In genomic region chr6:91268941-91269340, GRCh38 we compare ENCODE assay signal across 19 cellular contexts.
DNase-seq lines count a peak whose midpoint lies in the region; ATAC-seq, FAIRE-seq and TF ChIP-seq lines count a peak whose summit lies in the region.
"Had no signal": no experiment of that assay in that cellular context is flagged by ENCODE, and none has a peak within 500 bp of the region (broad histone marks: within the 10 kb centered on the region; RNA-seq: fewer than 3 reads in every experiment).

No MANE protein-coding gene starts in this region.

- H3K27me3 Mint-ChIP-seq in astrocyte (ENCODE audit: low read depth, unreplicated experiment) = no peaks in the 10 kb centered on the region

- H3K4me1 ChIP-seq in astrocyte (ENCODE audit: insufficient read depth, low read length) (peaks cover 2% of the 10 kb centered on the region), mesenchymal stem cell (ENCODE audit: control insufficient read depth, insufficient read depth, low read depth, low read length) (peaks cover 4% of the 10 kb centered on the region)
- H3K4me1 ChIP-seq: A549, HAP-1 had no signal

- H2AFZ ChIP-seq in astrocyte (ENCODE audit: low read depth, low read length) (no peak overlapping the region), mesenchymal stem cell (ENCODE audit: low read depth, low read length) (no peak overlapping the region)

- no peak overlapping the region for H2BK120ac ChIP-seq in mesenchymal stem cell (ENCODE audit: low read depth, low read length)

- H2BK5ac ChIP-seq in mesenchymal stem cell (ENCODE audit: low read depth, low read length, poor library complexity, severe bottlenecking) = no peak overlapping the region

- no peak overlapping the region for H4K8ac ChIP-seq in mesenchymal stem cell (ENCODE audit: low read length)

- no peak overlapping the region for H3K4ac ChIP-seq in mesenchymal stem cell (ENCODE audit: low read depth in 1 of 2, low read length in 2 of 2)

- DNase-seq in astrocyte (ENCODE audit: low read depth) (peak; percentile 46), choroid plexus epithelial cell (ENCODE audit: low read depth) (peak; percentile 68), mesenchymal stem cell (peak; percentile 5), GOT3 (lab: John Stamatoyannopoulos, UW) (no peak), ureter (ENCODE audit: low spot score) (no peak)
- no peak for DNase-seq in stimulated activated CD4-positive, alpha-beta T cell treated with anti-CD3 and anti-CD28 coated beads, Interleukin-4, amount 100 ng/mL, for 24 hours
- DNase-seq: CD8-positive, alpha-beta T cell; COR-L47; DMS153; DMS79 treated with DMSO at 0.1 percent for 48 hours; EL had no signal

- H3K4me3 ChIP-seq in astrocyte (ENCODE audit: insufficient read depth, low read depth, low read length) (no peak overlapping the region), choroid plexus epithelial cell (ENCODE audit: low read depth, low read length) (no peak overlapping the region), mesenchymal stem cell (ENCODE audit: insufficient read depth in 1 of 2, low read depth in 1 of 2, low read length in 2 of 2) (no peak overlapping the region)
- H3K4me3 ChIP-seq: A549, HAP-1 had no signal

- H3K4me2 ChIP-seq in astrocyte (ENCODE audit: low read length) (peak overlapping the region; percentile 42), mesenchymal stem cell (ENCODE audit: low read length, poor library complexity, severe bottlenecking) (no peak overlapping the region)
- H3K4me2 ChIP-seq: A549 had no signal

- WGBS in mesenchymal stem cell = 55% methylated on average over 1 of the region's 2 CpGs

- H3K9ac ChIP-seq in astrocyte (ENCODE audit: low read length) (no peak overlapping the region), mesenchymal stem cell (ENCODE audit: low read length) (no peak overlapping the region)

- H3K9me3 Mint-ChIP-seq in astrocyte (ENCODE audit: unreplicated experiment) = peaks cover 3% of the 10 kb centered on the region

- no peak overlapping the region for H3K18ac ChIP-seq in mesenchymal stem cell (ENCODE audit: low read depth in 1 of 2, low read length in 2 of 2)

- peaks cover 9% of the 10 kb centered on the region for H3K4me1 Mint-ChIP-seq in astrocyte (ENCODE audit: low read depth, unreplicated experiment)
- H3K4me1 Mint-ChIP-seq: CD14-positive monocyte had no signal

- H3K36me3 ChIP-seq in astrocyte (ENCODE audit: insufficient read depth, low read length) (no peaks in the 10 kb centered on the region), mesenchymal stem cell (ENCODE audit: control insufficient read depth in 1 of 2, insufficient read depth in 2 of 2, low read depth in 1 of 2, low read length in 2 of 2) (no peaks in the 10 kb centered on the region)
- H3K36me3 ChIP-seq: HAP-1 had no signal

- H2AK5ac ChIP-seq in mesenchymal stem cell (ENCODE audit: low read length, severe bottlenecking) = no peak overlapping the region

- no peak overlapping the region for H3K14ac ChIP-seq in mesenchymal stem cell (ENCODE audit: low read length in 2 of 2)

- no peak overlapping the region for H4K91ac ChIP-seq in mesenchymal stem cell (ENCODE audit: low read length)

- no peaks in the 10 kb centered on the region for H3K79me1 ChIP-seq in mesenchymal stem cell (replicated peaks; ENCODE audit: low read length, poor library complexity, severe bottlenecking)

- H3K27me3 ChIP-seq in astrocyte (ENCODE audit: insufficient read depth, low read length) (no peaks in the 10 kb centered on the region), mesenchymal stem cell (ENCODE audit: control insufficient read depth in 1 of 2, insufficient read depth in 1 of 2, low read length in 2 of 2) (no peaks in the 10 kb centered on the region)

- no peak overlapping the region for H2BK12ac ChIP-seq in mesenchymal stem cell (ENCODE audit: low read length in 2 of 2)

- no peak overlapping the region for H3K27ac ChIP-seq in astrocyte (ENCODE audit: low read depth, low read length)
- no peak overlapping the region for H3K27ac ChIP-seq in mesenchymal stem cell (ENCODE audit: low read length, poor library complexity, severe bottlenecking)
- H3K27ac ChIP-seq: A549 had no signal

- no peak for TF ChIP-seq CTCF in astrocyte (IDR thresholded peaks at IDR 0.05; ENCODE audit: insufficient read depth, low read depth, low read length)
- TF ChIP-seq CTCF in choroid plexus epithelial cell (conservative IDR thresholded peaks at IDR 0.05; ENCODE audit: low read depth, low read length) = no peak

- H3K27ac Mint-ChIP-seq in astrocyte (ENCODE audit: unreplicated experiment) = no peak overlapping the region
- H3K27ac Mint-ChIP-seq: CD8-positive, alpha-beta T cell had no signal

- no peak for FAIRE-seq in astrocyte (lab: Jason Lieb, UNC)
- FAIRE-seq: A549, D721Med, G401.6, GM12891, H1 had no signal

- H3K79me2 ChIP-seq in astrocyte (ENCODE audit: insufficient read depth, low read length) = no peaks in the 10 kb centered on the region

- no peaks in the 10 kb centered on the region for H4K20me1 ChIP-seq in astrocyte (ENCODE audit: insufficient read depth, low read length)

- H2BK15ac ChIP-seq in mesenchymal stem cell (ENCODE audit: low read depth, poor library complexity, severe bottlenecking) = no peak overlapping the region

- no peak for ATAC-seq in HG02571 (IDR thresholded peaks at IDR 0.05; ENCODE audit: unreplicated experiment)
- ATAC-seq: A549; CD8-positive, alpha-beta T cell had no signal

- H3K36me3 Mint-ChIP-seq in astrocyte (ENCODE audit: low read depth, unreplicated experiment) = no peaks in the 10 kb centered on the region
- H3K36me3 Mint-ChIP-seq: CD14-positive monocyte; CD8-positive, alpha-beta T cell had no signal

- no peak overlapping the region for H3K23ac ChIP-seq in mesenchymal stem cell (ENCODE audit: low read length in 2 of 2)

- H3K9me3 ChIP-seq in astrocyte (ENCODE audit: insufficient read depth, low read depth, low read length) = peaks cover 8% of the 10 kb centered on the region
- no peaks in the 10 kb centered on the region for H3K9me3 ChIP-seq in mesenchymal stem cell (ENCODE audit: control insufficient read depth, low read length)
- H3K9me3 ChIP-seq: A549, HAP-1 had no signal

- H3K4me3 Mint-ChIP-seq in astrocyte (ENCODE audit: unreplicated experiment) = no peak overlapping the region
- H3K4me3 Mint-ChIP-seq: CD14-positive monocyte; CD8-positive, alpha-beta T cell had no signal

Comparison
In these comparisons a context has a peak if more than half of its experiments do, and no peak if none do; other contexts are left out.
1. DNase-seq: peak in astrocyte (single experiment), choroid plexus epithelial cell (single experiment) and mesenchymal stem cell (single experiment); none in stimulated activated CD4-positive, alpha-beta T cell treated with anti-CD3 and anti-CD28 coated beads, Interleukin-4, amount 100 ng/mL, for 24 hours (single experiment), GOT3 (single experiment) and ureter (single experiment).